In the genomic region with DNA sequence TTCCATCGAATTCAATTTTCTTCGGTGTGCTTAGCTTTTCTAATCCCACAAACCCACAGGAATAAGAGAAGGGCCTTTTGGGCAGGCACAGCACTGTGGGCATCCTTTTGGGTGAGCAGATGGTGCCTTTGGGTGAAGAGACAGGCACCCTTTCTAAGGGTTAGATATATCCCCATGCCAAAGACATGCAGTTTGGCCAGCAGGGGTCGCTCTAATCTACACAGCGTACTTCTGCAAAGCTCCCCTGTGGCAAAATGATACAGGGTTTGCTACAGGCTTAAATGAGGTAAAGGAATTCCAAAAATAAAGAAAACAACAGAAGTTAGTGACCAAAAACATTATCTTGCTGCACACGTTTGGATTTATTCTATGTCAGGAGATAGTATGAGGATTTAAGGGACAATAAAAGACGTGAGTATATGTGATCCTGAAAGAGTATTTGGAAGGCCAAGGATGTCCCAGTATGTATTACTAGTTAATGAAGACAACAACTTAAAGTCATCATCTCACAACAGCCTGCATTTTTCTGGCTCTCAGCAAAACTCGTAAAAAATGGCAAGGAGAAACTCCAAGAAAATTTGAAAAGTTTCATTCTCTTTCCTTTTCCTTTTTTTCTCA, we compare ENCODE assay signal across 1 cellular context.
TF ChIP-seq lines count a peak whose summit lies in the region.

No MANE protein-coding gene starts in this region.

TF ChIP-seq in GM12878, 131 proteins besides CTCF, POLR2A, EP300 and RAD21 (continued from another document):
- TF ChIP-seq, protein P1, sequence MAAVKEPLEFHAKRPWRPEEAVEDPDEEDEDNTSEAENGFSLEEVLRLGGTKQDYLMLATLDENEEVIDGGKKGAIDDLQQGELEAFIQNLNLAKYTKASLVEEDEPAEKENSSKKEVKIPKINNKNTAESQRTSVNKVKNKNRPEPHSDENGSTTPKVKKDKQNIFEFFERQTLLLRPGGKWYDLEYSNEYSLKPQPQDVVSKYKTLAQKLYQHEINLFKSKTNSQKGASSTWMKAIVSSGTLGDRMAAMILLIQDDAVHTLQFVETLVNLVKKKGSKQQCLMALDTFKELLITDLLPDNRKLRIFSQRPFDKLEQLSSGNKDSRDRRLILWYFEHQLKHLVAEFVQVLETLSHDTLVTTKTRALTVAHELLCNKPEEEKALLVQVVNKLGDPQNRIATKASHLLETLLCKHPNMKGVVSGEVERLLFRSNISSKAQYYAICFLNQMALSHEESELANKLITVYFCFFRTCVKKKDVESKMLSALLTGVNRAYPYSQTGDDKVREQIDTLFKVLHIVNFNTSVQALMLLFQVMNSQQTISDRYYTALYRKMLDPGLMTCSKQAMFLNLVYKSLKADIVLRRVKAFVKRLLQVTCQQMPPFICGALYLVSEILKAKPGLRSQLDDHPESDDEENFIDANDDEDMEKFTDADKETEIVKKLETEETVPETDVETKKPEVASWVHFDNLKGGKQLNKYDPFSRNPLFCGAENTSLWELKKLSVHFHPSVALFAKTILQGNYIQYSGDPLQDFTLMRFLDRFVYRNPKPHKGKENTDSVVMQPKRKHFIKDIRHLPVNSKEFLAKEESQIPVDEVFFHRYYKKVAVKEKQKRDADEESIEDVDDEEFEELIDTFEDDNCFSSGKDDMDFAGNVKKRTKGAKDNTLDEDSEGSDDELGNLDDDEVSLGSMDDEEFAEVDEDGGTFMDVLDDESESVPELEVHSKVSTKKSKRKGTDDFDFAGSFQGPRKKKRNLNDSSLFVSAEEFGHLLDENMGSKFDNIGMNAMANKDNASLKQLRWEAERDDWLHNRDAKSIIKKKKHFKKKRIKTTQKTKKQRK (IDR thresholded peaks at IDR 0.05; ENCODE audit: low read depth, low read length) = no peak
- TF ChIP-seq SMAD1 (IDR thresholded peaks at IDR 0.05; ENCODE audit: low read depth, partially characterized antibody) (no peak), GABPA (IDR thresholded peaks at IDR 0.05; ENCODE audit: low read depth) (no peak), CBFB (IDR thresholded peaks at IDR 0.05; ENCODE audit: low read depth) (no peak), TAF1 (IDR thresholded peaks at IDR 0.05; ENCODE audit: borderline replicate concordance, low read depth, low read length) (no peak), NFXL1 (IDR thresholded peaks at IDR 0.05; ENCODE audit: borderline replicate concordance) (no peak), SMC3 (IDR thresholded peaks at IDR 0.05; ENCODE audit: borderline replicate concordance, low read length) (peak; percentile 42; the same call in 1 of the 2 replicates)
- TF ChIP-seq, protein P2, sequence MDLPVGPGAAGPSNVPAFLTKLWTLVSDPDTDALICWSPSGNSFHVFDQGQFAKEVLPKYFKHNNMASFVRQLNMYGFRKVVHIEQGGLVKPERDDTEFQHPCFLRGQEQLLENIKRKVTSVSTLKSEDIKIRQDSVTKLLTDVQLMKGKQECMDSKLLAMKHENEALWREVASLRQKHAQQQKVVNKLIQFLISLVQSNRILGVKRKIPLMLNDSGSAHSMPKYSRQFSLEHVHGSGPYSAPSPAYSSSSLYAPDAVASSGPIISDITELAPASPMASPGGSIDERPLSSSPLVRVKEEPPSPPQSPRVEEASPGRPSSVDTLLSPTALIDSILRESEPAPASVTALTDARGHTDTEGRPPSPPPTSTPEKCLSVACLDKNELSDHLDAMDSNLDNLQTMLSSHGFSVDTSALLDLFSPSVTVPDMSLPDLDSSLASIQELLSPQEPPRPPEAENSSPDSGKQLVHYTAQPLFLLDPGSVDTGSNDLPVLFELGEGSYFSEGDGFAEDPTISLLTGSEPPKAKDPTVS (IDR thresholded peaks at IDR 0.05; ENCODE audit: low read depth, low read length) = no peak
